ENCODE assay signal across 12 cellular contexts in genomic region chr5:68891718-68892117, GRCh38.
A peak's percentile ranks its signal among the peaks of the same experiment; 100 is the strongest.
DNase-seq lines count a peak whose midpoint lies in the region; ATAC-seq, FAIRE-seq and TF ChIP-seq lines count a peak whose summit lies in the region.
"Had no signal": no experiment of that assay in that cellular context is flagged by ENCODE, and none has a peak within 500 bp of the region (broad histone marks: within the 10 kb centered on the region; RNA-seq: fewer than 3 reads in every experiment).

No MANE protein-coding gene starts in this region.

- H3K36me3 Mint-ChIP-seq in activated naive CD8-positive, alpha-beta T cell treated with anti-CD3 and anti-CD28 coated beads for 36 hours, result no peaks in the 10 kb centered on the region
- H3K36me3 Mint-ChIP-seq: brain had no signal

- no peak overlapping the region for H3K27ac Mint-ChIP-seq in activated naive CD8-positive, alpha-beta T cell treated with anti-CD3 and anti-CD28 coated beads for 36 hours
- H3K27ac Mint-ChIP-seq: brain had no signal

- ATAC-seq in HG03025 (IDR thresholded peaks at IDR 0.05; ENCODE audit: low FRiP score, unreplicated experiment) (peak; percentile 92), esophagus mucosa (no peak)
- ATAC-seq: K562 had no signal

- peak; percentile 7 for DNase-seq in GM12891 (ENCODE audit: insufficient read length, low spot score)
- peak; percentile 5 for DNase-seq in GM19240 (ENCODE audit: insufficient read length, low spot score)
- DNase-seq in activated naive CD8-positive, alpha-beta T cell treated with anti-CD3 and anti-CD28 coated beads for 36 hours, result peak; percentile 40
- DNase-seq in COLO668 (lab: John Stamatoyannopoulos, UW; ENCODE audit: unreplicated experiment), result no peak
- no peak for DNase-seq in NK-92 (lab: John Stamatoyannopoulos, UW; ENCODE audit: unreplicated experiment)
- DNase-seq in NCI-H1694 treated with DMSO at 0.1 percent for 48 hours (lab: John Stamatoyannopoulos, UW), result no peak
- DNase-seq: GOT3, thyroid gland had no signal

- TF ChIP-seq POLR2A in GM12891 (IDR thresholded peaks at IDR 0.05; ENCODE audit: low read depth, low read length), result no peak

- H3K27me3 Mint-ChIP-seq in activated naive CD8-positive, alpha-beta T cell treated with anti-CD3 and anti-CD28 coated beads for 36 hours, result no peaks in the 10 kb centered on the region
- H3K27me3 Mint-ChIP-seq: brain had no signal

- no peak for FAIRE-seq in GM12891 (lab: Jason Lieb, UNC)
- FAIRE-seq: K562 had no signal

- no peaks in the 10 kb centered on the region for H3K9me3 Mint-ChIP-seq in activated naive CD8-positive, alpha-beta T cell treated with anti-CD3 and anti-CD28 coated beads for 36 hours
- H3K9me3 Mint-ChIP-seq: brain had no signal

- peaks cover 15% of the 10 kb centered on the region for H3K4me1 Mint-ChIP-seq in activated naive CD8-positive, alpha-beta T cell treated with anti-CD3 and anti-CD28 coated beads for 36 hours
- H3K4me1 Mint-ChIP-seq: brain had no signal

- no peak overlapping the region for H3K4me3 Mint-ChIP-seq in activated naive CD8-positive, alpha-beta T cell treated with anti-CD3 and anti-CD28 coated beads for 36 hours
- H3K4me3 Mint-ChIP-seq: brain had no signal

TF ChIP-seq in GM12891, 5 proteins besides CTCF, POLR2A, EP300 and RAD21:
- no peak for TF ChIP-seq SPI1 (IDR thresholded peaks at IDR 0.05; ENCODE audit: low read depth, low read length)
- TF ChIP-seq POU2F2 (IDR thresholded peaks at IDR 0.05; ENCODE audit: low read depth, low read length), result no peak
- no peak for TF ChIP-seq POLR2AphosphoS5 (IDR thresholded peaks at IDR 0.05; ENCODE audit: low read depth, low read length)
- TF ChIP-seq PAX5 (IDR thresholded peaks at IDR 0.05; ENCODE audit: insufficient read depth, low read length, severe bottlenecking), result no peak
- TF ChIP-seq TAF1 (IDR thresholded peaks at IDR 0.05; ENCODE audit: low read depth, low read length), result no peak
TF ChIP-seq in GM12891: peak in this region for 0.

Comparison
In these comparisons a context has a peak if more than half of its experiments do, and no peak if none do; other contexts are left out.
1. DNase-seq: peak in GM12891 (single experiment), GM19240 (single experiment) and activated naive CD8-positive, alpha-beta T cell treated with anti-CD3 and anti-CD28 coated beads for 36 hours (single experiment); none in COLO668 (single experiment), NK-92 (single experiment) and NCI-H1694 treated with DMSO at 0.1 percent for 48 hours (single experiment).